Comparison of ENCODE assay signal across 8 cellular contexts in the genomic region with DNA sequence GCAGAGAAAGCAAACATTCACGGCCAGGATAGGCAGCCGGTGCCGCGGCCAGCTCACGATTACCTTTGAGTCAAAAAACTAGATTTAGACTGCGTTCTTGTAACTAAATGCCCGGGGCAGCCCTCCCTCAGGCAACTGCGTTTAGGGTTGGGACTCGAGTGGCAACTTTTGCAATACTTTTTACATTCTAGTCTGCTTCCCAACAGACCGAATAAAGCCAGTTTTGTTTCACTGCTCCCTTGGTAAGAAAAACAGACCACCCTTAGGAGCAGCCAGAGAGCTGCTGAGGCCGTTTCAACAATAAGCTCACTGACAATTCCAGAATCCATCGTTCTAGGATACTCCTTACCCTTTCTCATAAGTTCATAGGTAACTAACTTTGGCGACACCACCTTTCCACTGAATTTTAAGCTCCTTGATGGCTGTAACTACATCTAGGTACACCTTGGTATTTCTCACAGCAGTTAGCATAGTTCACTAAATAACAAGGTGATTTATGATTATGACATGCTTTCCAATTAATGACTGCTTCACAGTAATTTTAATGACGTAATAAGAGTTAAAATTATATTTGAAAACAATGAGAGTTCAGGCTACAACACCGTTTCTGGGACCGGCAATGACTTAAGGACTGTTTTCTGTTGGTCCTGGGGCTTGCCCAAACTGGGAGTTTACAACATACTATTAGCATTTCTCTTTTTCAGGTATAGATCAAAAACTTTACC. TPM values are rescaled to one million over a fixed set of nuclear protein-coding genes. Genes with fewer than 3 reads are reported as not detected.
DNase-seq lines count a peak whose midpoint lies in the region; ATAC-seq lines count a peak whose summit lies in the region.

No MANE protein-coding gene starts in this region.

- peak overlapping the region; percentile 71 for H3K27ac ChIP-seq in iPS DF 6.9 (ENCODE audit: low read length)

- peak overlapping the region; percentile 96 for H3K9ac ChIP-seq in adipocyte (ENCODE audit: low read length)
- H3K9ac ChIP-seq in skeletal muscle satellite cell (ENCODE audit: low read depth, low read length), result peak overlapping the region; percentile 96

- H3K27me3 ChIP-seq in adipocyte (replicated peaks; ENCODE audit: control insufficient read depth, insufficient read depth, low read length) (no peaks in the 10 kb centered on the region), iPS DF 6.9 (ENCODE audit: control insufficient read depth, insufficient read depth, low read length) (no peaks in the 10 kb centered on the region), skeletal muscle satellite cell (ENCODE audit: control insufficient read depth, insufficient read depth, low read length) (no peaks in the 10 kb centered on the region)

- H3K36me3 ChIP-seq in adipocyte (ENCODE audit: control insufficient read depth, insufficient read depth, low read length, severe bottlenecking) (no peaks in the 10 kb centered on the region), iPS DF 6.9 (ENCODE audit: control insufficient read depth, insufficient read depth, low read length) (no peaks in the 10 kb centered on the region), skeletal muscle satellite cell (ENCODE audit: insufficient read depth, low read length) (no peaks in the 10 kb centered on the region)

- peak overlapping the region; percentile 88 for H3K4me2 ChIP-seq in skeletal muscle satellite cell (ENCODE audit: low read length)

- H3K4me3 ChIP-seq in GM08714 (ENCODE audit: low read length) (peak overlapping the region; percentile 96), adipocyte (ENCODE audit: low read length) (peak overlapping the region; percentile 97), iPS DF 6.9 (ENCODE audit: low read length) (peak overlapping the region; percentile 79; the same call in 1 of the 2 replicates), skeletal muscle satellite cell (ENCODE audit: low read length) (peak overlapping the region; percentile 75)

- no CpG with 5 or more reads among the region's 16 CpGs for WGBS in iPS DF 6.9 (ENCODE audit: insufficient coverage, insufficient read length)

- H3K9me3 ChIP-seq in adipocyte (ENCODE audit: control insufficient read depth, low read length) (no peaks in the 10 kb centered on the region), iPS DF 6.9 (ENCODE audit: control insufficient read depth, insufficient read depth, low read length) (no peaks in the 10 kb centered on the region), skeletal muscle satellite cell (replicated peaks; ENCODE audit: low read length) (no peaks in the 10 kb centered on the region)

- H3K4me1 ChIP-seq in adipocyte (ENCODE audit: control insufficient read depth, insufficient read depth, low read length) (peaks cover 30% of the 10 kb centered on the region), iPS DF 6.9 (ENCODE audit: control insufficient read depth, insufficient read depth, low read length) (no peaks in the 10 kb centered on the region), skeletal muscle satellite cell (ENCODE audit: control insufficient read depth, insufficient read depth, low read length) (peaks cover 16% of the 10 kb centered on the region)

- no peak for ATAC-seq in HG02588 (IDR thresholded peaks at IDR 0.05; ENCODE audit: unreplicated experiment)

- peak; percentile 58 to 60 for DNase-seq in Kasumi-1 (lab: John Stamatoyannopoulos, UW)
- DNase-seq in adipocyte (ENCODE audit: low read depth), result peak; percentile 81
- DNase-seq in iPS DF 6.9 (ENCODE audit: low read depth, low spot score), result no peak
- DNase-seq in effector CD4-positive, alpha-beta T cell, result no peak
- DNase-seq in stimulated activated CD4-positive, alpha-beta T cell treated with anti-CD3 and anti-CD28 coated beads, Interleukin-2, amount 100 ng/mL, for 24 hours, result no peak

RNA-seq across cellular contexts. Expression of gene RAPGEF6, which starts 0.9 kb away (rescaled TPM):
- total RNA-seq in skeletal muscle satellite cell (2012; rRNA removed), result 13.9 and 14.4 TPM in 2 replicates

Comparison
In these comparisons a context has a peak if more than half of its experiments do, and no peak if none do; other contexts are left out.
1. DNase-seq: peak in Kasumi-1 (2 of 2) and adipocyte (single experiment); none in iPS DF 6.9 (single experiment), effector CD4-positive, alpha-beta T cell (single experiment) and stimulated activated CD4-positive, alpha-beta T cell treated with anti-CD3 and anti-CD28 coated beads, Interleukin-2, amount 100 ng/mL, for 24 hours (0 of 2).
2. Peak in every context shown above with its lines, with median percentiles within 50 percentile points of each other: H3K4me3 ChIP-seq.